Comparison of ENCODE assay signal across 11 cellular contexts in the genomic region with DNA sequence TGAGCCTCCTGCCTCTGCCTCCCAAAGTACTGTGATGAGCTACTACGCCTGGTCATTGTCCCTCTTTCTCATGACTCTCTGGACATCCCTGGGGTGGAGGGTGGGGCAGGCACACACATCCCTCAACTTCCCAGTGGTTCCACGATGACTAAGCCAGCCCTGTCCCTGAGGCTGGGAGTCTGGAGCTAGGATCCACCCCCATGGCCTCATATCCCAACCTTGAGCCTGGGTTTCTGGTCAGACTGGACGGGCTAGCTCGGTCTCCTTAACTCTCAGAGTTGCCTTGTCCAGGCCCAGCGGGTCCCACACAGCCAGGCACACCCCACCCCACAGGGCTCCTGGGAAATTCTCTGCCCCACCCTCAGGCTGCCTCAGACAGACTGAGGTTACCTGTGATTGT. TPM values are rescaled to one million over a fixed set of nuclear protein-coding genes. Genes with fewer than 3 reads are reported as not detected.
DNase-seq lines count a peak whose midpoint lies in the region; ATAC-seq and TF ChIP-seq lines count a peak whose summit lies in the region.
"Had no signal": no experiment of that assay in that cellular context is flagged by ENCODE, and none has a peak within 500 bp of the region (broad histone marks: within the 10 kb centered on the region; RNA-seq: fewer than 3 reads in every experiment).

No MANE protein-coding gene starts in this region.

- WGBS in upper lobe of left lung, 2 donors: 65 to 74% methylated on average over 3 of the region's 5 CpGs
- WGBS in tibial nerve, 2 donors: 79 to 88% methylated on average over 5 of the region's 5 CpGs

- POLR2A ChIA-PET in activated CD4-positive, alpha-beta memory T cell treated with anti-CD3 and anti-CD28 coated beads, Interleukin-2, amount 10 ng/mL, durations not matched to agents 7 days and 5 days (lab: Charles Lee): interaction anchor here (1.2 to 12.6 kb wide), 7 partner anchors 8 to 232 kb away, joined by 3 to 335 read pairs (median 4); a partner anchor contains a TSS

- peak overlapping the region in 1 of 2 donors; percentile 57 for H3K4me3 Mint-ChIP-seq in activated T-cell treated with anti-CD3 and anti-CD28 coated beads, Interleukin-2, amount 50 U/mL, for 72 hours
- H3K4me3 Mint-ChIP-seq in activated CD4-positive, alpha-beta memory T cell treated with anti-CD3 and anti-CD28 coated beads, Interleukin-2, amount 10 ng/mL, durations not matched to agents 7 days and 5 days: no peak overlapping the region

- TF ChIP-seq POLR2A in upper lobe of left lung (IDR thresholded peaks at IDR 0.05) (no peak), tibial nerve (IDR thresholded peaks at IDR 0.05) (no peak)

- H3K9me3 Mint-ChIP-seq in activated T-cell treated with anti-CD3 and anti-CD28 coated beads, Interleukin-2, amount 50 U/mL, for 72 hours: no peaks in the 10 kb centered on the region
- H3K9me3 Mint-ChIP-seq in activated CD4-positive, alpha-beta memory T cell treated with anti-CD3 and anti-CD28 coated beads, Interleukin-2, amount 10 ng/mL, durations not matched to agents 7 days and 5 days: no peaks in the 10 kb centered on the region

- no peak for ATAC-seq in activated T-cell treated with anti-CD3 and anti-CD28 coated beads, Interleukin-2, amount 50 U/mL, for 72 hours (replicated peaks in 1 of 2)
- peak in 1 of 2 donors; percentile 38 for ATAC-seq in upper lobe of left lung (ENCODE audit: low FRiP score in 2 of 2)
- no peak for ATAC-seq in GM21526 (IDR thresholded peaks at IDR 0.05; ENCODE audit: low FRiP score, unreplicated experiment)

- H3K27me3 ChIP-seq in upper lobe of left lung: no peaks in the 10 kb centered on the region
- H3K27me3 ChIP-seq in tibial nerve: no peaks in the 10 kb centered on the region
- no peaks in the 10 kb centered on the region for H3K27me3 ChIP-seq in right atrium auricular region
- H3K27me3 ChIP-seq: heart left ventricle had no signal

- H3K9me3 ChIP-seq in upper lobe of left lung (no peaks in the 10 kb centered on the region), tibial nerve (no peaks in the 10 kb centered on the region), right atrium auricular region (no peaks in the 10 kb centered on the region)
- H3K9me3 ChIP-seq: heart left ventricle had no signal

- H3K27ac ChIP-seq in upper lobe of left lung (peak overlapping the region; percentile 38 to 98 (median 72)), tibial nerve (peak overlapping the region in 2 of 4 donors; percentile 29 to 38), right atrium auricular region (peak overlapping the region in 1 of 2 donors; percentile 36)

- H3K36me3 ChIP-seq in upper lobe of left lung: no peaks in the 10 kb centered on the region
- no peaks in the 10 kb centered on the region for H3K36me3 ChIP-seq in tibial nerve
- no peaks in the 10 kb centered on the region for H3K36me3 ChIP-seq in right atrium auricular region
- H3K36me3 ChIP-seq: heart left ventricle had no signal

- peak overlapping the region; percentile 21 for H3K27ac Mint-ChIP-seq in activated T-cell treated with anti-CD3 and anti-CD28 coated beads, Interleukin-2, amount 50 U/mL, for 72 hours
- peak overlapping the region; percentile 99 for H3K27ac Mint-ChIP-seq in activated CD4-positive, alpha-beta memory T cell treated with anti-CD3 and anti-CD28 coated beads, Interleukin-2, amount 10 ng/mL, durations not matched to agents 7 days and 5 days

- peaks cover 81% of the 10 kb centered on the region for H3K4me1 Mint-ChIP-seq in activated T-cell treated with anti-CD3 and anti-CD28 coated beads, Interleukin-2, amount 50 U/mL, for 72 hours (ENCODE audit: low read depth)
- H3K4me1 Mint-ChIP-seq in activated CD4-positive, alpha-beta memory T cell treated with anti-CD3 and anti-CD28 coated beads, Interleukin-2, amount 10 ng/mL, durations not matched to agents 7 days and 5 days: peaks cover 85% of the 10 kb centered on the region

- peaks cover 2 to 3% of the 10 kb centered on the region in 2 donors for H3K36me3 Mint-ChIP-seq in activated T-cell treated with anti-CD3 and anti-CD28 coated beads, Interleukin-2, amount 50 U/mL, for 72 hours (ENCODE audit: insufficient read depth in 2 of 2)
- peaks cover 16% of the 10 kb centered on the region for H3K36me3 Mint-ChIP-seq in activated CD4-positive, alpha-beta memory T cell treated with anti-CD3 and anti-CD28 coated beads, Interleukin-2, amount 10 ng/mL, durations not matched to agents 7 days and 5 days (ENCODE audit: low read depth)

- TF ChIP-seq CTCF in upper lobe of left lung (IDR thresholded peaks at IDR 0.05) (no peak), tibial nerve (IDR thresholded peaks at IDR 0.05) (no peak), right atrium auricular region (IDR thresholded peaks at IDR 0.05) (no peak)

- CTCF ChIA-PET in activated CD4-positive, alpha-beta memory T cell treated with anti-CD3 and anti-CD28 coated beads, Interleukin-2, amount 10 ng/mL, durations not matched to agents 7 days and 5 days (lab: Charles Lee): interaction anchor here (0.8 to 4.6 kb wide), 5 partner anchors 13 to 47 kb away, joined by 3 to 28 read pairs (median 6); no protein-coding TSS in a partner anchor

- H3K4me3 ChIP-seq in upper lobe of left lung: no peak overlapping the region
- H3K4me3 ChIP-seq in tibial nerve: no peak overlapping the region
- H3K4me3 ChIP-seq in right atrium auricular region: no peak overlapping the region
- H3K4me3 ChIP-seq: heart left ventricle had no signal

- no peaks in the 10 kb centered on the region for H3K27me3 Mint-ChIP-seq in activated T-cell treated with anti-CD3 and anti-CD28 coated beads, Interleukin-2, amount 50 U/mL, for 72 hours (ENCODE audit: low read depth)
- H3K27me3 Mint-ChIP-seq in activated CD4-positive, alpha-beta memory T cell treated with anti-CD3 and anti-CD28 coated beads, Interleukin-2, amount 10 ng/mL, durations not matched to agents 7 days and 5 days: no peaks in the 10 kb centered on the region

- peaks cover 43 to 73% (median 66%) of the 10 kb centered on the region in 4 donors for H3K4me1 ChIP-seq in upper lobe of left lung
- peaks cover 0 to 40% (median 29%) of the 10 kb centered on the region in 4 donors for H3K4me1 ChIP-seq in tibial nerve
- H3K4me1 ChIP-seq in right atrium auricular region: peaks cover 0 to 49% of the 10 kb centered on the region in 2 donors

- no peak for TF ChIP-seq EP300 in upper lobe of left lung (IDR thresholded peaks at IDR 0.05)
- no peak for TF ChIP-seq EP300 in tibial nerve (IDR thresholded peaks at IDR 0.05)

- DNase-seq in activated T-cell treated with anti-CD3 and anti-CD28 coated beads, Interleukin-2, amount 50 U/mL, for 72 hours: no peak
- DNase-seq in activated T-cell treated with anti-CD3 and anti-CD28 coated beads, Interleukin-2, amount 50 U/mL, for 48 hours: no peak
- no peak for DNase-seq in activated CD4-positive, alpha-beta memory T cell treated with anti-CD3 and anti-CD28 coated beads, Interleukin-2, amount 10 ng/mL, durations not matched to agents 7 days and 5 days
- DNase-seq in iPS-NIHi11 (ENCODE audit: low spot score) (peak; percentile 47), upper lobe of left lung (no peak), tibial nerve (ENCODE audit: low spot score in 2 of 2) (no peak), right atrium auricular region (ENCODE audit: low spot score) (no peak)
- DNase-seq: COR-L47, NCI-H1436 had no signal

RNA-seq across cellular contexts. Expression of a gene that starts 19.6 kb away (rescaled TPM):
- total RNA-seq in activated T-cell treated with anti-CD3 and anti-CD28 coated beads, Interleukin-2, amount 50 U/mL, for 72 hours: 100 to 1,000 TPM; 168 to 184 TPM
- 100 to 1,000 TPM; 231 to 234 TPM for total RNA-seq in activated CD4-positive, alpha-beta memory T cell treated with anti-CD3 and anti-CD28 coated beads, Interleukin-2, amount 10 ng/mL, durations not matched to agents 7 days and 5 days
- total RNA-seq in upper lobe of left lung: 100 to 1,000 TPM in 4 of 6 donors, 10 to 100 TPM in 2; 94.3 to 246 (median 129) TPM
- 10 to 100 TPM; 37.3 to 77.4 (median 58.3) TPM for total RNA-seq in tibial nerve
- 100 to 1,000 TPM in 1 of 2 donors, 10 to 100 TPM in 1; 35.4 to 139 TPM for total RNA-seq in right atrium auricular region

RNA-seq across cellular contexts. Expression of a gene that starts 19.6 kb away (rescaled TPM):
- 10 to 100 TPM; 73.9 to 89.9 TPM for total RNA-seq in activated T-cell treated with anti-CD3 and anti-CD28 coated beads, Interleukin-2, amount 50 U/mL, for 72 hours
- 10 to 100 TPM; 69.0 to 72.2 TPM for total RNA-seq in activated CD4-positive, alpha-beta memory T cell treated with anti-CD3 and anti-CD28 coated beads, Interleukin-2, amount 10 ng/mL, durations not matched to agents 7 days and 5 days
- total RNA-seq in upper lobe of left lung: 100 to 1,000 TPM in 4 of 6 donors, 10 to 100 TPM in 2; 80.0 to 348 (median 107) TPM
- total RNA-seq in tibial nerve: 100 to 1,000 TPM in 1 of 4 donors, 10 to 100 TPM in 3; 58.6 to 145 (median 86.6) TPM
- total RNA-seq in right atrium auricular region: 10 to 100 TPM; 33.1 to 39.2 TPM

RNA-seq across cellular contexts. Expression of a gene that starts 51.7 kb away (rescaled TPM):
- 10 to 100 TPM; 53.6 to 76.0 TPM for total RNA-seq in activated T-cell treated with anti-CD3 and anti-CD28 coated beads, Interleukin-2, amount 50 U/mL, for 72 hours
- total RNA-seq in activated CD4-positive, alpha-beta memory T cell treated with anti-CD3 and anti-CD28 coated beads, Interleukin-2, amount 10 ng/mL, durations not matched to agents 7 days and 5 days: 10 to 100 TPM; 74.5 to 82.2 TPM
- total RNA-seq in upper lobe of left lung: 10 to 100 TPM; 22.0 to 96.1 (median 55.7) TPM
- total RNA-seq in tibial nerve: 10 to 100 TPM; 15.3 to 37.1 (median 25.8) TPM
- 10 to 100 TPM; 25.4 to 27.3 TPM for total RNA-seq in right atrium auricular region

RNA-seq across cellular contexts. Expression of a gene that starts 53.2 kb away (rescaled TPM):
- total RNA-seq in activated T-cell treated with anti-CD3 and anti-CD28 coated beads, Interleukin-2, amount 50 U/mL, for 72 hours: 10 to 100 TPM; 41.0 to 46.0 TPM
- total RNA-seq in activated CD4-positive, alpha-beta memory T cell treated with anti-CD3 and anti-CD28 coated beads, Interleukin-2, amount 10 ng/mL, durations not matched to agents 7 days and 5 days: 10 to 100 TPM; 29.4 to 29.7 TPM
- total RNA-seq in upper lobe of left lung: 10 to 100 TPM; 27.2 to 92.2 (median 33.1) TPM
- total RNA-seq in tibial nerve: 10 to 100 TPM; 38.4 to 92.7 (median 49.2) TPM
- 10 to 100 TPM; 13.6 to 15.0 TPM for total RNA-seq in right atrium auricular region
